Comparison of ENCODE assay signal across 8 cellular contexts in genomic region chr1:180231506-180232420, GRCh38. TPM values are rescaled to one million over a fixed set of nuclear protein-coding genes. Genes with fewer than 3 reads are reported as not detected.
DNase-seq lines count a peak whose midpoint lies in the region; ATAC-seq and TF ChIP-seq lines count a peak whose summit lies in the region.

No MANE protein-coding gene starts in this region.

- peaks cover 9% of the 10 kb centered on the region for H3K4me1 Mint-ChIP-seq in T-helper 2 cell treated with Interferon-gamma antibody and Interleukin-4, amounts not matched to agents 5 μg/mL and 100 μg/mL, for 36 hours (ENCODE audit: low read depth)

- H3K4me3 Mint-ChIP-seq in T-helper 2 cell treated with Interferon-gamma antibody and Interleukin-4, amounts not matched to agents 5 μg/mL and 100 μg/mL, for 36 hours, result peak overlapping the region; percentile 71

- H3K9me3 Mint-ChIP-seq in T-helper 2 cell treated with Interferon-gamma antibody and Interleukin-4, amounts not matched to agents 5 μg/mL and 100 μg/mL, for 36 hours, result no peaks in the 10 kb centered on the region

- H3K36me3 Mint-ChIP-seq in T-helper 2 cell treated with Interferon-gamma antibody and Interleukin-4, amounts not matched to agents 5 μg/mL and 100 μg/mL, for 36 hours (ENCODE audit: low read depth), result peaks cover 2% of the 10 kb centered on the region

- DNase-seq in DMS 273 (lab: John Stamatoyannopoulos, UW; ENCODE audit: unreplicated experiment) (peak; percentile 84), DMS 273 treated with DMSO at 0.1 percent for 48 hours (lab: John Stamatoyannopoulos, UW) (no peak), fibroblast of the aortic adventitia (ENCODE audit: low read depth) (peak; percentile 32), retina (peak; percentile 72)
- DNase-seq in Jurkat, Clone E6-1 (ENCODE audit: low read depth, low spot score), result peak; percentile 63
- no peak for DNase-seq in T-helper 2 cell treated with Interferon-gamma antibody and Interleukin-4, amounts not matched to agents 5 μg/mL and 100 μg/mL, for 36 hours (ENCODE audit: low spot score)

- peak overlapping the region; percentile 57 for H3K4me3 ChIP-seq in Jurkat, Clone E6-1 (ENCODE audit: low read length)
- H3K4me3 ChIP-seq in fibroblast of the aortic adventitia (ENCODE audit: low read depth, low read length), result peak overlapping the region; percentile 62

- TF ChIP-seq CTCF in fibroblast of the aortic adventitia (IDR thresholded peaks at IDR 0.05; ENCODE audit: insufficient read depth, low read length), result no peak

- H3K27ac Mint-ChIP-seq in T-helper 2 cell treated with Interferon-gamma antibody and Interleukin-4, amounts not matched to agents 5 μg/mL and 100 μg/mL, for 36 hours, result no peak overlapping the region

- ATAC-seq in GM21737 (IDR thresholded peaks at IDR 0.05; ENCODE audit: unreplicated experiment) (no peak), GM18519 (IDR thresholded peaks at IDR 0.05; ENCODE audit: low FRiP score, unreplicated experiment) (no peak)

- peaks cover 86% of the 10 kb centered on the region for H3K27me3 Mint-ChIP-seq in T-helper 2 cell treated with Interferon-gamma antibody and Interleukin-4, amounts not matched to agents 5 μg/mL and 100 μg/mL, for 36 hours (ENCODE audit: low read depth)

RNA-seq across cellular contexts. Expression of gene LHX4, which starts 1.7 kb away (rescaled TPM):
- polyA plus RNA-seq in Jurkat, Clone E6-1 (2012; ENCODE audit: insufficient read depth, insufficient read length), result 0.93 TPM
- total RNA-seq in fibroblast of the aortic adventitia (ENCODE audit: low replicate concordance), result under 0.01 and 0.16 TPM in 2 replicates

Comparison
In these comparisons a context has a peak if more than half of its experiments do, and no peak if none do; other contexts are left out.
1. DNase-seq: peak in DMS 273 (single experiment), Jurkat, Clone E6-1 (single experiment), fibroblast of the aortic adventitia (single experiment) and retina (single experiment); none in DMS 273 treated with DMSO at 0.1 percent for 48 hours (single experiment) and T-helper 2 cell treated with Interferon-gamma antibody and Interleukin-4, amounts not matched to agents 5 μg/mL and 100 μg/mL, for 36 hours (single experiment).